In genomic region chr7:156673454-156673853, GRCh38 we compare ENCODE assay signal across 20 cellular contexts. TPM values are rescaled to one million over a fixed set of nuclear protein-coding genes. Genes with fewer than 3 reads are reported as not detected.
DNase-seq lines count a peak whose midpoint lies in the region; ATAC-seq and TF ChIP-seq lines count a peak whose summit lies in the region.
"Had no signal": no experiment of that assay in that cellular context is flagged by ENCODE, and none has a peak within 500 bp of the region (broad histone marks: within the 10 kb centered on the region; RNA-seq: fewer than 3 reads in every experiment).

No MANE protein-coding gene starts in this region.

- no peak overlapping the region for H2BK12ac ChIP-seq in neuronal stem cell (ENCODE audit: low read length)

- no peak overlapping the region for H3K18ac ChIP-seq in neuronal stem cell (ENCODE audit: low read length)

- H4K91ac ChIP-seq in neuronal stem cell (ENCODE audit: low read depth, low read length, poor library complexity), result no peak overlapping the region

- TF ChIP-seq CTCF in GM23338 (conservative IDR thresholded peaks at IDR 0.05; ENCODE audit: low read depth in 2 of 2) (no peak), brain (conservative IDR thresholded peaks at IDR 0.05) (no peak)

- peaks cover 12% of the 10 kb centered on the region for H3K27me3 Mint-ChIP-seq in GM23338 (ENCODE audit: insufficient read depth, low read depth, poor library complexity)
- peaks cover 3% of the 10 kb centered on the region for H3K27me3 Mint-ChIP-seq in brain
- H3K27me3 Mint-ChIP-seq in stimulated activated naive B cell treated with anti-CD40 and anti-IgM and Interleukin-4, amounts not matched to agents 10 μg/mL and 1 μg/mL and 100 μg/mL, for 72 hours, result no peaks in the 10 kb centered on the region
- H3K27me3 Mint-ChIP-seq: CD4-positive, alpha-beta T cell had no signal

- peak; percentile 56 for ATAC-seq in GM23338
- ATAC-seq in stimulated activated naive B cell treated with anti-CD40 and anti-IgM and Interleukin-4, amounts not matched to agents 10 μg/mL and 1 μg/mL and 100 μg/mL, for 72 hours (replicated peaks), result no peak
- ATAC-seq: A549, HCT116, HepG2 had no signal

- H3K4me3 ChIP-seq in GM23338, result no peak overlapping the region
- no peak overlapping the region for H3K4me3 ChIP-seq in neuronal stem cell (ENCODE audit: low read length in 2 of 2)
- H3K4me3 ChIP-seq: A549, GM23248 had no signal

- no peak overlapping the region for H2BK120ac ChIP-seq in neuronal stem cell (ENCODE audit: low read depth, low read length)

- no peak overlapping the region for H3K14ac ChIP-seq in neuronal stem cell (ENCODE audit: low read length)

- H3K9ac ChIP-seq in neuronal stem cell (ENCODE audit: low read depth, low read length, poor library complexity), result no peak overlapping the region
- H3K9ac ChIP-seq: GM23248 had no signal

- H3K79me2 ChIP-seq in GM23338 (replicated peaks; ENCODE audit: insufficient read depth), result no peaks in the 10 kb centered on the region

- H3K36me3 Mint-ChIP-seq in GM23338 (ENCODE audit: low read depth) (peaks cover 22% of the 10 kb centered on the region), brain (peaks cover 34% of the 10 kb centered on the region)
- peaks cover 25 to 53% of the 10 kb centered on the region in 2 donors for H3K36me3 Mint-ChIP-seq in stimulated activated naive B cell treated with anti-CD40 and anti-IgM and Interleukin-4, amounts not matched to agents 10 μg/mL and 1 μg/mL and 100 μg/mL, for 72 hours

- no peak overlapping the region for H2BK5ac ChIP-seq in neuronal stem cell (ENCODE audit: low read length)

- H3K79me1 ChIP-seq in neuronal stem cell (ENCODE audit: low read depth, low read length), result no peaks in the 10 kb centered on the region

- H3K4ac ChIP-seq in neuronal stem cell (ENCODE audit: low read length), result no peak overlapping the region

- no peak overlapping the region for H3K23ac ChIP-seq in neuronal stem cell (ENCODE audit: low read depth, low read length, poor library complexity)

- no peak overlapping the region for H4K8ac ChIP-seq in neuronal stem cell (ENCODE audit: low read depth, low read length)

- H2AFZ ChIP-seq in GM23338 (no peak overlapping the region), neuronal stem cell (ENCODE audit: low read length) (no peak overlapping the region)
- H2AFZ ChIP-seq: GM23248 had no signal

- peaks cover 1 to 2% of the 10 kb centered on the region in 2 donors for H3K9me3 ChIP-seq in neuronal stem cell (replicated peaks in 1 of 2; ENCODE audit: control insufficient read depth in 2 of 2, insufficient read depth in 1 of 2, low read depth in 1 of 2, low read length in 2 of 2)
- H3K9me3 ChIP-seq: A549, Caco-2 had no signal

- H3K4me1 Mint-ChIP-seq in GM23338 (peaks cover 25% of the 10 kb centered on the region), brain (peaks cover 9% of the 10 kb centered on the region)
- no peaks in the 10 kb centered on the region for H3K4me1 Mint-ChIP-seq in stimulated activated naive B cell treated with anti-CD40 and anti-IgM and Interleukin-4, amounts not matched to agents 10 μg/mL and 1 μg/mL and 100 μg/mL, for 72 hours

- no peak overlapping the region for H3K4me2 ChIP-seq in GM23338
- no peak overlapping the region for H3K4me2 ChIP-seq in neuronal stem cell (ENCODE audit: insufficient read depth, low read length, poor library complexity, severe bottlenecking)
- H3K4me2 ChIP-seq: A549 had no signal

- H3K27me3 ChIP-seq in GM23338 (ENCODE audit: insufficient read depth) (no peaks in the 10 kb centered on the region), neuronal stem cell (ENCODE audit: control insufficient read depth in 3 of 3, insufficient read depth in 3 of 3, low read depth in 1 of 3, low read length in 3 of 3) (no peaks in the 10 kb centered on the region)

- H2AK5ac ChIP-seq in neuronal stem cell (ENCODE audit: low read depth, low read length), result no peak overlapping the region

- H3K9me2 ChIP-seq in GM23338 (ENCODE audit: insufficient read depth), result no peaks in the 10 kb centered on the region

- H3K27ac Mint-ChIP-seq in GM23338 (no peak overlapping the region), brain (peak overlapping the region in 3 of 5 experiments; percentile 26 to 59 (median 31))
- no peak overlapping the region for H3K27ac Mint-ChIP-seq in stimulated activated naive B cell treated with anti-CD40 and anti-IgM and Interleukin-4, amounts not matched to agents 10 μg/mL and 1 μg/mL and 100 μg/mL, for 72 hours
- H3K27ac Mint-ChIP-seq: CD4-positive, alpha-beta T cell; HFFc6 had no signal

- no peaks in the 10 kb centered on the region for H3F3A ChIP-seq in GM23338 (replicated peaks; ENCODE audit: low read depth)

- no peaks in the 10 kb centered on the region for H3K9me3 Mint-ChIP-seq in GM23338
- H3K9me3 Mint-ChIP-seq in brain, result no peaks in the 10 kb centered on the region
- H3K9me3 Mint-ChIP-seq in stimulated activated naive B cell treated with anti-CD40 and anti-IgM and Interleukin-4, amounts not matched to agents 10 μg/mL and 1 μg/mL and 100 μg/mL, for 72 hours, result no peaks in the 10 kb centered on the region
- H3K9me3 Mint-ChIP-seq: CD4-positive, alpha-beta T cell; HFFc6 had no signal

- no peaks in the 10 kb centered on the region for H3K4me1 ChIP-seq in GM23338 (ENCODE audit: insufficient read depth)
- H3K4me1 ChIP-seq in neuronal stem cell (ENCODE audit: control insufficient read depth in 2 of 2, insufficient read depth in 1 of 2, low read depth in 1 of 2, low read length in 2 of 2), result peaks cover 0 to 12% of the 10 kb centered on the region in 2 donors
- H3K4me1 ChIP-seq: A549 had no signal

- WGBS in neuronal stem cell (ENCODE audit: extremely low coverage in 2 of 2, insufficient read length in 2 of 2, insufficient replicate concordance in 1 of 2), 2 donors, result no CpG with 5 or more reads among the region's 6 CpGs

- no peaks in the 10 kb centered on the region for H3K36me3 ChIP-seq in GM23338 (ENCODE audit: insufficient read depth)
- H3K36me3 ChIP-seq in neuronal stem cell (replicated peaks in 1 of 2; ENCODE audit: control insufficient read depth in 2 of 2, insufficient read depth in 2 of 2, low read length in 2 of 2), result peaks cover 8 to 62% of the 10 kb centered on the region in 2 donors

- H3K27ac ChIP-seq in GM23338 (ENCODE audit: low read depth) (peak overlapping the region; percentile 17; the same call in 1 of the 2 replicates), neuronal stem cell (replicated peaks; ENCODE audit: low read length) (peak overlapping the region; percentile 77)
- H3K27ac ChIP-seq: 22Rv1, A549, C4-2B, GM23248 had no signal

- no peaks in the 10 kb centered on the region; the same call in 1 of the 2 replicates for H4K20me1 ChIP-seq in GM23338 (replicated peaks; ENCODE audit: insufficient read depth)

- H2BK15ac ChIP-seq in neuronal stem cell (ENCODE audit: low read length), result no peak overlapping the region

- DNase-seq in GM23338 (ENCODE audit: low spot score) (no peak), myocyte (ENCODE audit: low read depth) (peak; percentile 49), neuronal stem cell (ENCODE audit: low spot score) (peak; percentile 35), NCI-H2171 treated with DMSO at 0.1 percent for 48 hours (lab: John Stamatoyannopoulos, UW) (no peak), NCI-H1092 treated with DMSO at 0.1 percent for 48 hours (lab: John Stamatoyannopoulos, UW) (no peak), NCI-H2029 (lab: John Stamatoyannopoulos, UW) (no peak)
- no peak for DNase-seq in stimulated activated naive B cell treated with anti-CD40 and anti-IgM and Interleukin-4, amounts not matched to agents 10 μg/mL and 1 μg/mL and 100 μg/mL, for 72 hours
- DNase-seq: AML-193; Caco-2; CD4-positive, alpha-beta T cell; DMS79; GDM1; GM23248; HFFc6 had no signal

- H3K4me3 Mint-ChIP-seq in GM23338 (no peak overlapping the region), brain (no peak overlapping the region)
- no peak overlapping the region for H3K4me3 Mint-ChIP-seq in stimulated activated naive B cell treated with anti-CD40 and anti-IgM and Interleukin-4, amounts not matched to agents 10 μg/mL and 1 μg/mL and 100 μg/mL, for 72 hours
- H3K4me3 Mint-ChIP-seq: CD4-positive, alpha-beta T cell; HFFc6 had no signal

TF ChIP-seq in GM23338, 12 proteins besides CTCF, POLR2A, EP300 and RAD21:
- TF ChIP-seq ZNF114 (CRISPR knock-in tag; IDR thresholded peaks at IDR 0.05) (no peak), ZNF331 (CRISPR knock-in tag; IDR thresholded peaks at IDR 0.05; ENCODE audit: low read depth) (no peak), EZH2phosphoT487 (IDR thresholded peaks at IDR 0.05; ENCODE audit: unreplicated experiment) (no peak)
TF ChIP-seq in GM23338: peak in this region for 0.

RNA-seq across cellular contexts. Expression of gene RNF32, which starts 32.9 kb away (rescaled TPM):
- 0.56 TPM in 1 of 2 replicates, not detected in the other for total RNA-seq in GM23338 (2014; rRNA removed; shearing (Covaris generic))
- polyA plus RNA-seq in GM23338 (2016; fragmentation: Nextera tagmentation; extraction: Ambion mirVana) (2.0 and 2.2 TPM in 2 replicates), brain (ENCODE audit: insufficient read depth, low read depth, low replicate concordance) (0.92 TPM)
- 1.1 and 2.9 TPM in 2 replicates for total RNA-seq in myocyte
- polyA plus RNA-seq in myocyte (2012), result 3.0 TPM
- 4.8 TPM for polyA plus RNA-seq in neuronal stem cell (2013, experiment 1 of 2)
- 5.2 TPM for polyA plus RNA-seq in neuronal stem cell (2013, experiment 2 of 2)
- total RNA-seq: HepG2 had no signal
- polyA plus RNA-seq: HepG2 had no signal

Comparison
In these comparisons a context has a peak if more than half of its experiments do, and no peak if none do; other contexts are left out.
1. DNase-seq: peak in myocyte (single experiment) and neuronal stem cell (single experiment); none in GM23338 (single experiment), NCI-H2171 treated with DMSO at 0.1 percent for 48 hours (single experiment), NCI-H1092 treated with DMSO at 0.1 percent for 48 hours (single experiment), NCI-H2029 (single experiment) and stimulated activated naive B cell treated with anti-CD40 and anti-IgM and Interleukin-4, amounts not matched to agents 10 μg/mL and 1 μg/mL and 100 μg/mL, for 72 hours (single experiment).
2. H3K27ac Mint-ChIP-seq: peak in brain (3 of 5); none in GM23338 (single experiment) and stimulated activated naive B cell treated with anti-CD40 and anti-IgM and Interleukin-4, amounts not matched to agents 10 μg/mL and 1 μg/mL and 100 μg/mL, for 72 hours (single experiment).